1 cellular context compared by ENCODE assay signal in the genomic region with DNA sequence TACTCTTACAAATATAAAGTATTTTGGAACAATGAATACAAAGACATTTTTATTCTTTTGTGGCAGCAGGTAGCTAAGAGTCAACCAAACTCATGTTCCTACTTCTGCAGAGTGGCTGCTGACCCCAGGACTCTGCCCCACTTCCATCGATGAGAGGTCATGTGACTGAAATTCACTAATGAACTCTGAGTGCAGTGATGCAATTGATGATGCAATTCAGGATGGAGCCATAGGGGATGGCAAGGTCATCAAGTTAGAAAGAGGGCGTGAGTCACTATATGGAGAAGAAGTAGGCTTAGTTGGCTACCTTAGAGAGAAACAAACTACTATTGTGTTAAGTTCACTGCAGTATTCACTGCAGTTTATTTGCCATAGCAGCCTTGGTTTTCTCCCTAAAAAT.
TF ChIP-seq lines count a peak whose summit lies in the region.

No MANE protein-coding gene starts in this region.

TF ChIP-seq in HepG2, 621 proteins besides CTCF, POLR2A, EP300 and RAD21 (continued from another document):
- no peak for TF ChIP-seq YEATS2 (CRISPR knock-in tag; IDR thresholded peaks at IDR 0.05; ENCODE audit: borderline replicate concordance)
- no peak for TF ChIP-seq RNF2 (conservative IDR thresholded peaks at IDR 0.05; ENCODE audit: low read depth)
- TF ChIP-seq PHF20 (CRISPR knock-in tag; IDR thresholded peaks at IDR 0.05) = no peak
- no peak for TF ChIP-seq FOXA1 (IDR thresholded peaks at IDR 0.05)
- no peak for TF ChIP-seq FOXA1 (CRISPR knock-in tag; IDR thresholded peaks at IDR 0.05)
